ENCODE assay signal across 7 cellular contexts in genomic region chr2:230589497-230590015, GRCh38.
DNase-seq lines count a peak whose midpoint lies in the region; ATAC-seq and TF ChIP-seq lines count a peak whose summit lies in the region.

No MANE protein-coding gene starts in this region.

- H3K9me3 ChIP-seq in spleen (no peaks in the 10 kb centered on the region), HAP-1 (no peaks in the 10 kb centered on the region), A673 (ENCODE audit: low read depth, low read length, poor library complexity, severe bottlenecking) (no peaks in the 10 kb centered on the region)

- H3K27ac ChIP-seq in spleen (peak overlapping the region; percentile 24 to 77 (median 62)), A673 (ENCODE audit: low read depth, low read length, poor library complexity, severe bottlenecking) (no peak overlapping the region)

- WGBS in spleen, 5 donors: 57 to 67% (median 62%) methylated on average over 3 of the region's 3 CpGs

- ATAC-seq in HG02610 (IDR thresholded peaks at IDR 0.05; ENCODE audit: unreplicated experiment): peak; percentile 97

- DNase-seq in NAMALWA (ENCODE audit: low spot score) (peak; percentile 81), spleen (no peak), HAP-1 (ENCODE audit: low spot score in 2 of 2) (no peak), activated gamma-delta T cell treated with Interleukin-2 at 50 U/mL for 16 hours (no peak), A673 (ENCODE audit: low spot score) (no peak)

- POLR2A ChIA-PET in A673 (lab: Charles Lee; ENCODE audit: low non-redundant PET): interaction anchor here (0.7 kb wide), 1 partner anchor 187 kb away, joined by 5 read pairs; no protein-coding TSS in a partner anchor

- intact Hi-C loops in spleen (cut with DNase I; ENCODE audit: low total_unique reads) (no loop called here), A673 (cut with micrococcal nuclease; ENCODE audit: unreplicated experiment) (no loop called here)

- no peaks in the 10 kb centered on the region for H3K36me3 ChIP-seq in spleen
- H3K36me3 ChIP-seq in HAP-1 (replicated peaks): no peaks in the 10 kb centered on the region
- no peaks in the 10 kb centered on the region for H3K36me3 ChIP-seq in A673 (ENCODE audit: insufficient read depth, low read length, poor library complexity, severe bottlenecking)

- TF ChIP-seq POLR2A in GM18951 (IDR thresholded peaks at IDR 0.05; ENCODE audit: extremely low read depth, insufficient read depth, insufficient read length) (peak; percentile 47), spleen (IDR thresholded peaks at IDR 0.05) (no peak)

- H3K4me3 ChIP-seq in spleen (no peak overlapping the region), HAP-1 (no peak overlapping the region), A673 (ENCODE audit: low read depth, low read length, poor library complexity, severe bottlenecking) (no peak overlapping the region)

- CTCF ChIA-PET in A673 (lab: Charles Lee): no interaction called here

- H3K27me3 ChIP-seq in spleen (replicated peaks in 1 of 7) (no peaks in the 10 kb centered on the region), HAP-1 (ENCODE audit: low read depth) (no peaks in the 10 kb centered on the region), A673 (replicated peaks; ENCODE audit: insufficient read depth, low read depth, low read length, poor library complexity) (no peaks in the 10 kb centered on the region)

- BruUV-seq in A673 (replicated peaks; lab: Mats Ljungman, UMichigan): no TSS peak

- TF ChIP-seq CTCF in spleen (IDR thresholded peaks at IDR 0.05 in 8 of 11, conservative IDR thresholded peaks at IDR 0.05 in 3 of 11): no peak
- TF ChIP-seq CTCF in A673 (conservative IDR thresholded peaks at IDR 0.05; ENCODE audit: low read depth, low read length): no peak

- in situ Hi-C loops in GM18951 (cut with MboI; ENCODE audit: low sequenced_read_pairs, unreplicated experiment) (no loop called here), HAP-1 (cut with MboI; ENCODE audit: low sequenced_read_pairs) (no loop called here)

- peaks cover 3 to 51% (median 17%) of the 10 kb centered on the region in 6 donors for H3K4me1 ChIP-seq in spleen
- no peaks in the 10 kb centered on the region for H3K4me1 ChIP-seq in HAP-1
- no peaks in the 10 kb centered on the region for H3K4me1 ChIP-seq in A673 (ENCODE audit: insufficient read depth, low read length, poor library complexity, severe bottlenecking)
